ENCODE assay signal across 2 cellular contexts in the genomic region with DNA sequence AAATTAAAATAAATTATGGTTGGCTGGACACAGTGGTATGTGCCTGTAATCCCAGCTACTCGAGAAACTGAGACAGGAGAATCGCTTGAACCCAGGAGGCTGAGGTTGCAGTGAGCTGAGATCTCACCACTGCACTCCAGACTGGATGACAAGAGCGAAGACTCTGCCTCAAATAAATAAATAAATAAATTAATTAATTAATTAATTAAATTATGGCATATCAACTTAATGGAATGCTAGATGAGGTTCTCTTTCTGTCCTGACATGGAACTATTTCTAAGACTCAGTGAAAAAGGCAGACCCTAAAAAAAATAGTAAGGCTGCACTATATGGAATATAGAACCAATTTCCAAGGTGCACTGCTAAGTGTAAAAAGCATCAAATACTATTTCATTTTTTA.
TF ChIP-seq lines count a peak whose summit lies in the region.

No MANE protein-coding gene starts in this region.

TF ChIP-seq in WTC11, 78 proteins besides CTCF, POLR2A, EP300 and RAD21:
- TF ChIP-seq ZBTB43 (CRISPR knock-in tag; IDR thresholded peaks at IDR 0.05) (no peak), ZNF396 (CRISPR knock-in tag; IDR thresholded peaks at IDR 0.05; ENCODE audit: borderline replicate concordance) (no peak), ELF4 (CRISPR knock-in tag; IDR thresholded peaks at IDR 0.05; ENCODE audit: low read depth) (no peak), HMGA2 (CRISPR knock-in tag; IDR thresholded peaks at IDR 0.05) (peak; percentile 61), SMAD4 (CRISPR knock-in tag; IDR thresholded peaks at IDR 0.05) (no peak)

TF ChIP-seq in HepG2, 621 proteins besides CTCF, POLR2A, EP300 and RAD21:
- no peak for TF ChIP-seq ONECUT2 (CRISPR knock-in tag; IDR thresholded peaks at IDR 0.05)
- TF ChIP-seq MAFK (conservative IDR thresholded peaks at IDR 0.05 in 1 of 2, IDR thresholded peaks at IDR 0.05 in 1 of 2; ENCODE audit: low read length in 2 of 2): no peak
- no peak for TF ChIP-seq ZNF773 (CRISPR knock-in tag; IDR thresholded peaks at IDR 0.05; ENCODE audit: borderline replicate concordance)
- no peak for TF ChIP-seq HMGXB4 (CRISPR knock-in tag; IDR thresholded peaks at IDR 0.05; ENCODE audit: borderline replicate concordance in 1 of 2, low read depth in 1 of 2)
- TF ChIP-seq HNRNPUL1 (IDR thresholded peaks at IDR 0.05; ENCODE audit: low read depth, low read length): no peak
- TF ChIP-seq ZFP37 (CRISPR knock-in tag; IDR thresholded peaks at IDR 0.05; ENCODE audit: borderline replicate concordance): no peak
- TF ChIP-seq HNF4G (IDR thresholded peaks at IDR 0.05; ENCODE audit: borderline replicate concordance, low read depth, low read length): no peak
- no peak for TF ChIP-seq HNF4G (CRISPR knock-in tag; IDR thresholded peaks at IDR 0.05; ENCODE audit: borderline replicate concordance, low read depth)
- no peak for TF ChIP-seq LCORL (IDR thresholded peaks at IDR 0.05)
- no peak for TF ChIP-seq LCORL (CRISPR knock-in tag; IDR thresholded peaks at IDR 0.05)
- TF ChIP-seq ZNF264 (CRISPR knock-in tag; IDR thresholded peaks at IDR 0.05): no peak
- no peak for TF ChIP-seq ZNF124 (CRISPR knock-in tag; IDR thresholded peaks at IDR 0.05)
- TF ChIP-seq ATF4 (CRISPR knock-in tag; IDR thresholded peaks at IDR 0.05): no peak
